20 cellular contexts compared by ENCODE assay signal in genomic region chr6:133348846-133349245, GRCh38.
DNase-seq lines count a peak whose midpoint lies in the region; ATAC-seq and TF ChIP-seq lines count a peak whose summit lies in the region.
"Had no signal": no experiment of that assay in that cellular context is flagged by ENCODE, and none has a peak within 500 bp of the region (broad histone marks: within the 10 kb centered on the region; RNA-seq: fewer than 3 reads in every experiment).

No MANE protein-coding gene starts in this region.

- peak; percentile 5 for DNase-seq in DND-41
- peak; percentile 73 for DNase-seq in Jurkat, Clone E6-1 (ENCODE audit: low read depth, low spot score)
- DNase-seq in NAMALWA (ENCODE audit: low spot score) = peak; percentile 8
- no peak for DNase-seq in mesothelial cell of epicardium (ENCODE audit: low spot score in 2 of 2, unreplicated experiment in 2 of 2)
- no peak for DNase-seq in NCI-H524 treated with DMSO at 0.1 percent for 48 hours (lab: John Stamatoyannopoulos, UW)
- no peak for DNase-seq in T-helper 17 cell
- DNase-seq: AML-193; Caco-2; Calu3; CD4-positive, alpha-beta T cell; CD8-positive, alpha-beta T cell; DMS79 treated with DMSO at 0.1 percent for 48 hours; EL; GF-D8 had no signal

- H3K36me3 Mint-ChIP-seq in mesothelial cell of epicardium = peaks cover 4% of the 10 kb centered on the region
- H3K36me3 Mint-ChIP-seq in T-helper 17 cell (ENCODE audit: low read depth) = no peaks in the 10 kb centered on the region
- H3K36me3 Mint-ChIP-seq: CD8-positive, alpha-beta T cell had no signal

- H3K79me2 ChIP-seq in DND-41 (ENCODE audit: insufficient read depth, low read length) = no peaks in the 10 kb centered on the region

- H2AFZ ChIP-seq in DND-41 (ENCODE audit: low read depth, low read length) = no peak overlapping the region

- H4K20me1 ChIP-seq in DND-41 (ENCODE audit: insufficient read depth, low read length) = no peaks in the 10 kb centered on the region
- H4K20me1 ChIP-seq: BLaER1 treated with 17β-estradiol and CSF1 and Interleukin-3, amounts not matched to agents 10 nM and 100 nM had no signal

- H3K36me3 ChIP-seq in DND-41 (ENCODE audit: insufficient read depth, low read length) = no peaks in the 10 kb centered on the region

- H3K4me1 Mint-ChIP-seq in mesothelial cell of epicardium (peaks cover 20% of the 10 kb centered on the region), T-helper 17 cell (no peaks in the 10 kb centered on the region)
- H3K4me1 Mint-ChIP-seq: B cell had no signal

- H3K27ac ChIP-seq in DND-41 (ENCODE audit: low read length) = 0 out of 2 replicates have a peak overlapping the region, but pooled peaks have one; percentile 40
- H3K27ac ChIP-seq: 22Rv1; A549; BLaER1 treated with 17β-estradiol and CSF1 and Interleukin-3, amounts not matched to agents 10 nM and 100 nM; C4-2B had no signal

- H3K27me3 Mint-ChIP-seq in mesothelial cell of epicardium (ENCODE audit: low read depth) (no peaks in the 10 kb centered on the region), T-helper 17 cell (peaks cover 13% of the 10 kb centered on the region)

- H3K4me3 Mint-ChIP-seq in mesothelial cell of epicardium (no peak overlapping the region), T-helper 17 cell (no peak overlapping the region)
- H3K4me3 Mint-ChIP-seq: B cell; CD4-positive, alpha-beta T cell; CD8-positive, alpha-beta T cell had no signal

- no peak overlapping the region for H3K4me3 ChIP-seq in DND-41 (ENCODE audit: low read depth in 1 of 2, low read length in 2 of 2)
- no peak overlapping the region for H3K4me3 ChIP-seq in Jurkat, Clone E6-1 (ENCODE audit: low read length)
- H3K4me3 ChIP-seq: A549; BLaER1 treated with 17β-estradiol and CSF1 and Interleukin-3, amounts not matched to agents 10 nM and 100 nM had no signal

- TF ChIP-seq CTCF in DND-41 (IDR thresholded peaks at IDR 0.05; ENCODE audit: borderline replicate concordance, extremely low read depth, low read length, poor library complexity, severe bottlenecking) (no peak), mesothelial cell of epicardium (IDR thresholded peaks at IDR 0.05; ENCODE audit: unreplicated experiment) (no peak)

- H3K9ac ChIP-seq in DND-41 (ENCODE audit: low read depth, low read length) = no peak overlapping the region
- H3K9ac ChIP-seq: BLaER1 treated with 17β-estradiol and CSF1 and Interleukin-3, amounts not matched to agents 10 nM and 100 nM had no signal

- peak; percentile 62 for ATAC-seq in DND-41 (ENCODE audit: insufficient read depth, low read depth)
- ATAC-seq in HG02623 (IDR thresholded peaks at IDR 0.05; ENCODE audit: unreplicated experiment) = no peak
- ATAC-seq in T-helper 17 cell = no peak
- ATAC-seq: A549; CD8-positive, alpha-beta T cell had no signal

- H3K9me3 ChIP-seq in DND-41 (ENCODE audit: insufficient read depth, low read length, severe bottlenecking) (no peaks in the 10 kb centered on the region), T-helper 17 cell (ENCODE audit: control insufficient read depth, low read length, poor library complexity, severe bottlenecking) (no peaks in the 10 kb centered on the region)
- H3K9me3 ChIP-seq: A549, Caco-2 had no signal

- H3K4me2 ChIP-seq in DND-41 (ENCODE audit: insufficient read depth, low read length) = no peak overlapping the region
- H3K4me2 ChIP-seq: A549; BLaER1 treated with 17β-estradiol and CSF1 and Interleukin-3, amounts not matched to agents 10 nM and 100 nM had no signal

- peaks cover 15% of the 10 kb centered on the region for H3K9me3 Mint-ChIP-seq in mesothelial cell of epicardium
- H3K9me3 Mint-ChIP-seq: CD4-positive, alpha-beta T cell; CD8-positive, alpha-beta T cell had no signal

- H3K27ac Mint-ChIP-seq in mesothelial cell of epicardium = peak overlapping the region; percentile 4
- H3K27ac Mint-ChIP-seq in T-helper 17 cell = no peak overlapping the region
- H3K27ac Mint-ChIP-seq: B cell; CD4-positive, alpha-beta T cell; CD8-positive, alpha-beta T cell had no signal

- H3K27me3 ChIP-seq in DND-41 (ENCODE audit: insufficient read depth, low read length, poor library complexity) = no peaks in the 10 kb centered on the region
- H3K27me3 ChIP-seq: BLaER1 treated with 17β-estradiol and CSF1 and Interleukin-3, amounts not matched to agents 10 nM and 100 nM had no signal

- H3K4me1 ChIP-seq in DND-41 (ENCODE audit: insufficient read depth, low read length) = peaks cover 17% of the 10 kb centered on the region
- H3K4me1 ChIP-seq: Caco-2 had no signal

Comparison
In these comparisons a context has a peak if more than half of its experiments do, and no peak if none do; other contexts are left out.
1. DNase-seq: peak in DND-41 (single experiment), Jurkat, Clone E6-1 (single experiment) and NAMALWA (single experiment); none in mesothelial cell of epicardium (0 of 2), NCI-H524 treated with DMSO at 0.1 percent for 48 hours (single experiment) and T-helper 17 cell (0 of 3).